8 cellular contexts compared by ENCODE assay signal in the genomic region with DNA sequence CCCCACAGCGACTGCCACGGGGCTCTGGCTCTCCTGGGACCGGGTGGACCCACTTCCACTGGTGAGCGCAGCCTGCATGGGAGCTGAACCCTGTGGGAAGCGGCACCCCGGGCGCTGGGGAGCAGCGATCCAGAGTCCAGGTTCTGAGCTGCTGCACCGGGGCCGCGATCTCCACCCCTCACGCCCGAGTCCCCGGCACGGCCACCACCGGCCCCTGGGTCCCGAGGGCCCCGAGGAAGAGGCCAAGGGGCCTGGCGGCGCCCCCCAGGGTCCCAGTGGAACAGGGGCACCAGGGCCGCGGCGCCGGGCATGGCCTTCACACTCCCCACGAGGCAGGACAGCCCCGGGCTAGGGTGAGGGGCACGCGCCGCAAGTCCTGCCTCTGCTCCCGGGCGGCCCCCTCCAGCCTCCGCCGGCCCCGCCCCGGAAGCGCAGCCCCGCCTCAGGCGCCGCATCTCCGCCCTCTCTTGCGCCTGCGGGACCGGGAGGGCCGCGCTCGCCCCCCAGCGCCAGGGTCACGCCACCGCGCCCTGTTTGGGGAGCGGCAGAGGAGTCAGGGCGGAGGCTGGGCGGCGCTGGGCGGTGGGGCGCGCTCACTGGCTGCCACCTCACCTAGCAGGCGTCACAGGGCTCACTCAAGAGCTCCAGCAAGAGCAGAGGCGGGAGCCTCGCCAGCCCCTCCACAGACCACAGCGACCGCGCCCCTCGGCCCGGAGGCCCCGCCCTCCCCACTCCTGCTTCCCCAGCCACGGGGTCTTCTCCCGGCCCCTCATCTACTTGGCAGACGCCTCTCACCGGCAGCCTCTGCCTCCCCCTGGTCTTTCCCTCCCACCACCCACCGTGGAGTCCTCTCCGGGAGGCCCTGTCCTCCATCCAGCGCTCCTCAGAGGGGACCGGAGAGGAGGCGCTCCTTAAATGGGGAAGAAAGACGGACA. TPM values are rescaled to one million over a fixed set of nuclear protein-coding genes. Genes with fewer than 3 reads are reported as not detected.
A peak's percentile ranks its signal among the peaks of the same experiment; 100 is the strongest.
DNase-seq lines count a peak whose midpoint lies in the region; ATAC-seq and TF ChIP-seq lines count a peak whose summit lies in the region.

No MANE protein-coding gene starts in this region.

- peak overlapping the region; percentile 63 for H3K4me3 Mint-ChIP-seq in activated CD8-positive, alpha-beta T cell treated with anti-CD3 and anti-CD28 coated beads, Interleukin-2, amount 10 ng/mL, durations not matched to agents 7 days and 5 days

- peak; percentile 89 for ATAC-seq in HG02870 (IDR thresholded peaks at IDR 0.05; ENCODE audit: unreplicated experiment)
- peak; percentile 99 for ATAC-seq in activated CD8-positive, alpha-beta T cell treated with anti-CD3 and anti-CD28 coated beads, Interleukin-2, amount 10 ng/mL, durations not matched to agents 7 days and 5 days

- peak overlapping the region; percentile 76 for H3K27ac Mint-ChIP-seq in activated CD8-positive, alpha-beta T cell treated with anti-CD3 and anti-CD28 coated beads, Interleukin-2, amount 10 ng/mL, durations not matched to agents 7 days and 5 days

- no peaks in the 10 kb centered on the region for H3K27me3 Mint-ChIP-seq in activated CD8-positive, alpha-beta T cell treated with anti-CD3 and anti-CD28 coated beads, Interleukin-2, amount 10 ng/mL, durations not matched to agents 7 days and 5 days (ENCODE audit: low read depth)

- POLR2A ChIA-PET in activated CD8-positive, alpha-beta T cell treated with anti-CD3 and anti-CD28 coated beads, Interleukin-2, amount 10 ng/mL, durations not matched to agents 7 days and 5 days (lab: Charles Lee), result interaction anchor here (0.6 kb wide), 1 partner anchor 51 kb away, joined by 3 read pairs; no protein-coding TSS in a partner anchor

- H3K4me1 Mint-ChIP-seq in activated CD8-positive, alpha-beta T cell treated with anti-CD3 and anti-CD28 coated beads, Interleukin-2, amount 10 ng/mL, durations not matched to agents 7 days and 5 days (ENCODE audit: low read depth), result peaks cover 24% of the 10 kb centered on the region

- H3K36me3 Mint-ChIP-seq in activated CD8-positive, alpha-beta T cell treated with anti-CD3 and anti-CD28 coated beads, Interleukin-2, amount 10 ng/mL, durations not matched to agents 7 days and 5 days (ENCODE audit: low read depth), result peaks cover 10% of the 10 kb centered on the region

- DNase-seq in NCI-H2171 (lab: John Stamatoyannopoulos, UW), result peak; percentile 72
- peak; percentile 95 for DNase-seq in activated CD8-positive, alpha-beta T cell treated with anti-CD3 and anti-CD28 coated beads, Interleukin-2, amount 10 ng/mL, durations not matched to agents 7 days and 5 days
- DNase-seq in effector CD8-positive, alpha-beta T cell (lab: John Stamatoyannopoulos, UW), result peak; percentile 85
- peak; percentile 71 for DNase-seq in medulla oblongata (ENCODE audit: extremely low spot score)
- peak; percentile 78 to 89 (median 83) for DNase-seq in stimulated activated CD4-positive, alpha-beta T cell treated with anti-CD3 and anti-CD28 coated beads, TNF-alpha, amount 100 ng/mL, for 48 hours (ENCODE audit: low read depth in 3 of 3)
- no peak for DNase-seq in D341Med (ENCODE audit: low spot score)

- peak; percentile 35 for TF ChIP-seq POLR2A in GM15510 (IDR thresholded peaks at IDR 0.05; ENCODE audit: borderline replicate concordance, extremely low read depth, insufficient read length)

- H3K9me3 Mint-ChIP-seq in activated CD8-positive, alpha-beta T cell treated with anti-CD3 and anti-CD28 coated beads, Interleukin-2, amount 10 ng/mL, durations not matched to agents 7 days and 5 days (ENCODE audit: insufficient read depth), result no peaks in the 10 kb centered on the region

- CTCF ChIA-PET in activated CD8-positive, alpha-beta T cell treated with anti-CD3 and anti-CD28 coated beads, Interleukin-2, amount 10 ng/mL, durations not matched to agents 7 days and 5 days (lab: Charles Lee), result interaction anchor here (0.6 to 2.6 kb wide), 7 partner anchors 8 to 288 kb away, joined by 3 to 17 read pairs (median 5); a partner anchor contains a TSS

RNA-seq across cellular contexts. Expression of a gene that starts 26.8 kb away (rescaled TPM):
- total RNA-seq in activated CD8-positive, alpha-beta T cell treated with anti-CD3 and anti-CD28 coated beads, Interleukin-2, amount 10 ng/mL, durations not matched to agents 7 days and 5 days, result 10 to 100 TPM; 32.3 to 37.4 TPM

RNA-seq across cellular contexts. Expression of a gene that starts 27.4 kb away (rescaled TPM):
- 10 to 100 TPM; 81.2 to 94.6 TPM for total RNA-seq in activated CD8-positive, alpha-beta T cell treated with anti-CD3 and anti-CD28 coated beads, Interleukin-2, amount 10 ng/mL, durations not matched to agents 7 days and 5 days

RNA-seq across cellular contexts. Expression of a gene that starts 51.6 kb away (rescaled TPM):
- total RNA-seq in activated CD8-positive, alpha-beta T cell treated with anti-CD3 and anti-CD28 coated beads, Interleukin-2, amount 10 ng/mL, durations not matched to agents 7 days and 5 days, result not detected
